Comparison of ENCODE assay signal across 9 cellular contexts in genomic region chr9:112041536-112042243, GRCh38.
A peak's percentile ranks its signal among the peaks of the same experiment; 100 is the strongest.
DNase-seq lines count a peak whose midpoint lies in the region; ATAC-seq, FAIRE-seq and TF ChIP-seq lines count a peak whose summit lies in the region.
"Had no signal": no experiment of that assay in that cellular context is flagged by ENCODE, and none has a peak within 500 bp of the region (broad histone marks: within the 10 kb centered on the region; RNA-seq: fewer than 3 reads in every experiment).

No MANE protein-coding gene starts in this region.

- peak; percentile 91 for ATAC-seq in SK-N-SH treated with all-trans-retinoic acid at 6 μM for 48 hours
- ATAC-seq in sciatic nerve = peak; percentile 13
- ATAC-seq in HG02642 (IDR thresholded peaks at IDR 0.05; ENCODE audit: poor library complexity, unreplicated experiment) = no peak

- intact Hi-C loops in sciatic nerve (cut with DNase I) = no loop called here

- FAIRE-seq in H54 (lab: Jason Lieb, UNC) = peak; percentile 100

- peak; percentile 75 for DNase-seq in H54 (ENCODE audit: insufficient read length, low spot score)
- DNase-seq in glomerular visceral epithelial cell (ENCODE audit: extremely low spot score) = peak; percentile 100
- no peak for DNase-seq in sciatic nerve (ENCODE audit: low spot score)
- DNase-seq in putamen (ENCODE audit: low spot score) = no peak
- DNase-seq in DMS53 treated with DMSO at 0.1 percent for 48 hours (lab: John Stamatoyannopoulos, UW; ENCODE audit: unreplicated experiment) = no peak
- DNase-seq in retina = no peak
- DNase-seq: KG1 had no signal

- TF ChIP-seq POLR2A in H54 (IDR thresholded peaks at IDR 0.05; ENCODE audit: low read depth, low read length) = no peak

TF ChIP-seq in SK-N-SH treated with all-trans-retinoic acid at 6 μM for 48 hours, 23 proteins besides CTCF, POLR2A, EP300 and RAD21:
- TF ChIP-seq ZC3H10 (CRISPR knock-in tag; IDR thresholded peaks at IDR 0.05) (no peak), TOX (CRISPR knock-in tag; IDR thresholded peaks at IDR 0.05; ENCODE audit: borderline replicate concordance) (peak; percentile 30; the same call in 1 of the 2 replicates), ISL1 (CRISPR knock-in tag; IDR thresholded peaks at IDR 0.05) (peak; percentile 74), GLIS3 (CRISPR knock-in tag; IDR thresholded peaks at IDR 0.05) (0 out of 2 replicates have a peak, but pooled peaks have one; percentile 2), SNAI2 (CRISPR knock-in tag; IDR thresholded peaks at IDR 0.05) (0 out of 2 replicates have a peak, but pooled peaks have one; percentile 0), ZFP3 (CRISPR knock-in tag; IDR thresholded peaks at IDR 0.05) (peak; percentile 82), BACH2 (CRISPR knock-in tag; IDR thresholded peaks at IDR 0.05; ENCODE audit: borderline replicate concordance) (no peak), ZNF8 (CRISPR knock-in tag; IDR thresholded peaks at IDR 0.05) (no peak), TCF4 (CRISPR knock-in tag; IDR thresholded peaks at IDR 0.05; ENCODE audit: borderline replicate concordance) (peak; percentile 38; the same call in 1 of the 2 replicates), PPARA (CRISPR knock-in tag; IDR thresholded peaks at IDR 0.05; ENCODE audit: borderline replicate concordance) (no peak), ZNF565 (CRISPR knock-in tag; conservative IDR thresholded peaks at IDR 0.05; ENCODE audit: low read depth) (no peak), CSDC2 (CRISPR knock-in tag; IDR thresholded peaks at IDR 0.05) (peak; percentile 96), PATZ1 (CRISPR knock-in tag; IDR thresholded peaks at IDR 0.05; ENCODE audit: borderline replicate concordance) (no peak; the same call in 1 of the 2 replicates), OSR1 (CRISPR knock-in tag; IDR thresholded peaks at IDR 0.05) (no peak)
- TF ChIP-seq, protein P1, sequence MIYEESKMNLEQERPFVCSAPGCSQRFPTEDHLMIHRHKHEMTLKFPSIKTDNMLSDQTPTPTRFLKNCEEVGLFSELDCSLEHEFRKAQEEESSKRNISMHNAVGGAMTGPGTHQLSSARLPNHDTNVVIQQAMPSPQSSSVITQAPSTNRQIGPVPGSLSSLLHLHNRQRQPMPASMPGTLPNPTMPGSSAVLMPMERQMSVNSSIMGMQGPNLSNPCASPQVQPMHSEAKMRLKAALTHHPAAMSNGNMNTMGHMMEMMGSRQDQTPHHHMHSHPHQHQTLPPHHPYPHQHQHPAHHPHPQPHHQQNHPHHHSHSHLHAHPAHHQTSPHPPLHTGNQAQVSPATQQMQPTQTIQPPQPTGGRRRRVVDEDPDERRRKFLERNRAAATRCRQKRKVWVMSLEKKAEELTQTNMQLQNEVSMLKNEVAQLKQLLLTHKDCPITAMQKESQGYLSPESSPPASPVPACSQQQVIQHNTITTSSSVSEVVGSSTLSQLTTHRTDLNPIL (CRISPR knock-in tag; IDR thresholded peaks at IDR 0.05; ENCODE audit: low read depth) = peak; percentile 68; the same call in 1 of the 2 replicates
- TF ChIP-seq, protein P2, sequence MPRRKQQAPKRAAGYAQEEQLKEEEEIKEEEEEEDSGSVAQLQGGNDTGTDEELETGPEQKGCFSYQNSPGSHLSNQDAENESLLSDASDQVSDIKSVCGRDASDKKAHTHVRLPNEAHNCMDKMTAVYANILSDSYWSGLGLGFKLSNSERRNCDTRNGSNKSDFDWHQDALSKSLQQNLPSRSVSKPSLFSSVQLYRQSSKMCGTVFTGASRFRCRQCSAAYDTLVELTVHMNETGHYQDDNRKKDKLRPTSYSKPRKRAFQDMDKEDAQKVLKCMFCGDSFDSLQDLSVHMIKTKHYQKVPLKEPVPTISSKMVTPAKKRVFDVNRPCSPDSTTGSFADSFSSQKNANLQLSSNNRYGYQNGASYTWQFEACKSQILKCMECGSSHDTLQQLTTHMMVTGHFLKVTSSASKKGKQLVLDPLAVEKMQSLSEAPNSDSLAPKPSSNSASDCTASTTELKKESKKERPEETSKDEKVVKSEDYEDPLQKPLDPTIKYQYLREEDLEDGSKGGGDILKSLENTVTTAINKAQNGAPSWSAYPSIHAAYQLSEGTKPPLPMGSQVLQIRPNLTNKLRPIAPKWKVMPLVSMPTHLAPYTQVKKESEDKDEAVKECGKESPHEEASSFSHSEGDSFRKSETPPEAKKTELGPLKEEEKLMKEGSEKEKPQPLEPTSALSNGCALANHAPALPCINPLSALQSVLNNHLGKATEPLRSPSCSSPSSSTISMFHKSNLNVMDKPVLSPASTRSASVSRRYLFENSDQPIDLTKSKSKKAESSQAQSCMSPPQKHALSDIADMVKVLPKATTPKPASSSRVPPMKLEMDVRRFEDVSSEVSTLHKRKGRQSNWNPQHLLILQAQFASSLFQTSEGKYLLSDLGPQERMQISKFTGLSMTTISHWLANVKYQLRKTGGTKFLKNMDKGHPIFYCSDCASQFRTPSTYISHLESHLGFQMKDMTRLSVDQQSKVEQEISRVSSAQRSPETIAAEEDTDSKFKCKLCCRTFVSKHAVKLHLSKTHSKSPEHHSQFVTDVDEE (CRISPR knock-in tag; IDR thresholded peaks at IDR 0.05) = 0 out of 2 replicates have a peak, but pooled peaks have one; percentile 27

Comparison
In these comparisons a context has a peak if more than half of its experiments do, and no peak if none do; other contexts are left out.
1. DNase-seq: peak in H54 (single experiment) and glomerular visceral epithelial cell (single experiment); none in sciatic nerve (single experiment), putamen (single experiment), DMS53 treated with DMSO at 0.1 percent for 48 hours (single experiment) and retina (single experiment).